Comparison of ENCODE assay signal across 29 cellular contexts in genomic region chr19:22893855-22894270, GRCh38.
"Had no signal": no experiment of that assay in that cellular context is flagged by ENCODE, and none has a peak within 500 bp of the region (broad histone marks: within the 10 kb centered on the region; RNA-seq: fewer than 3 reads in every experiment).

No MANE protein-coding gene starts in this region.

- H3K36me3 Mint-ChIP-seq: natural killer cell; neural progenitor cell; stimulated activated memory B cell treated with anti-CD40 and anti-IgM and Interleukin-4, amounts not matched to agents 10 μg/mL and 1 μg/mL and 100 μg/mL, for 72 hours had no signal

- H3K27ac Mint-ChIP-seq: mesothelial cell of epicardium; naive B cell; natural killer cell; nephron progenitor cell; neural progenitor cell; stimulated activated memory B cell treated with anti-CD40 and anti-IgM and Interleukin-4, amounts not matched to agents 10 μg/mL and 1 μg/mL and 100 μg/mL, for 72 hours; stimulated activated naive CD8-positive, alpha-beta T cell treated with anti-CD3 and anti-CD28 coated beads, Interleukin-15, amount 100 ng/mL, for 72 hours had no signal

- H3K4me1 ChIP-seq: left lung, neural progenitor cell, parathyroid adenoma, psoas muscle, right lobe of liver, thyroid gland, transverse colon, upper lobe of right lung had no signal

- DNase-seq: hypothalamus; islet precursor cell; kidney glomerular epithelial cell; left colon; left lung; mesendoderm; naive B cell; natural killer cell; nephron progenitor cell; occipital lobe; psoas muscle; right lobe of liver; stimulated activated CD4-positive, alpha-beta T cell treated with anti-CD3 and anti-CD28 coated beads, Interleukin-1b, Interleukin-23, amount 100 ng/mL, for 48 hours; stimulated activated CD4-positive, alpha-beta T cell treated with anti-CD3 and anti-CD28 coated beads, Interleukin-2, amount 100 ng/mL, for 48 hours; stimulated activated CD4-positive, alpha-beta T cell treated with anti-CD3 and anti-CD28 coated beads, Interleukin-4, amount 100 ng/mL, for 4 hours; stimulated activated CD8-positive, alpha-beta memory T cell treated with anti-CD3 and anti-CD28 coated beads, Interleukin-4, amount 100 ng/mL, for 48 hours; stimulated activated naive CD4-positive, alpha-beta T cell treated with Interleukin-2 at 50 U/mL for 16 hours; stimulated activated naive CD8-positive, alpha-beta T cell treated with anti-CD3 and anti-CD28 coated beads, Interleukin-15, amount 100 ng/mL, for 72 hours; substantia nigra; thyroid gland; transverse colon; upper lobe of right lung had no signal

- H2AFZ ChIP-seq: neural progenitor cell, parathyroid adenoma had no signal

- H3K27me3 ChIP-seq: left lung, neural progenitor cell, neutrophil, right lobe of liver, thyroid gland, transverse colon, upper lobe of right lung had no signal

- H3K4me1 Mint-ChIP-seq: mesothelial cell of epicardium; naive B cell; natural killer cell; nephron progenitor cell; neural progenitor cell; stimulated activated memory B cell treated with anti-CD40 and anti-IgM and Interleukin-4, amounts not matched to agents 10 μg/mL and 1 μg/mL and 100 μg/mL, for 72 hours; stimulated activated naive CD8-positive, alpha-beta T cell treated with anti-CD3 and anti-CD28 coated beads, Interleukin-15, amount 100 ng/mL, for 72 hours had no signal

- H3K27ac ChIP-seq: left lung, neural progenitor cell, neutrophil, parathyroid adenoma, psoas muscle, right lobe of liver, thyroid gland, transverse colon, upper lobe of right lung had no signal

- H3K4me3 Mint-ChIP-seq: mesothelial cell of epicardium; naive B cell; natural killer cell; nephron progenitor cell; neural progenitor cell; stimulated activated memory B cell treated with anti-CD40 and anti-IgM and Interleukin-4, amounts not matched to agents 10 μg/mL and 1 μg/mL and 100 μg/mL, for 72 hours; stimulated activated naive CD8-positive, alpha-beta T cell treated with anti-CD3 and anti-CD28 coated beads, Interleukin-15, amount 100 ng/mL, for 72 hours had no signal

- H3K27me3 Mint-ChIP-seq: naive B cell; stimulated activated memory B cell treated with anti-CD40 and anti-IgM and Interleukin-4, amounts not matched to agents 10 μg/mL and 1 μg/mL and 100 μg/mL, for 72 hours; stimulated activated naive CD8-positive, alpha-beta T cell treated with anti-CD3 and anti-CD28 coated beads, Interleukin-15, amount 100 ng/mL, for 72 hours had no signal

- H3K4me2 ChIP-seq: neural progenitor cell, smooth muscle cell had no signal

- ATAC-seq: left colon; left lung; natural killer cell; psoas muscle; stimulated activated memory B cell treated with anti-CD40 and anti-IgM and Interleukin-4, amounts not matched to agents 10 μg/mL and 1 μg/mL and 100 μg/mL, for 72 hours; stimulated activated naive CD8-positive, alpha-beta T cell treated with anti-CD3 and anti-CD28 coated beads, Interleukin-15, amount 100 ng/mL, for 72 hours; upper lobe of right lung had no signal

- H3K36me3 ChIP-seq: left lung, neural progenitor cell, neutrophil, right lobe of liver, thyroid gland, transverse colon, upper lobe of right lung had no signal

- H3K9me3 ChIP-seq: right lobe of liver, thyroid gland, upper lobe of right lung had no signal

- H3K4me3 ChIP-seq: left lung, lung, neural progenitor cell, psoas muscle, right lobe of liver, smooth muscle cell, thyroid gland, transverse colon, upper lobe of right lung had no signal

- H3K79me2 ChIP-seq: parathyroid adenoma had no signal
